ENCODE assay signal across 1 cellular context in genomic region chr3:156665296-156665695, GRCh38.
TF ChIP-seq lines count a peak whose summit lies in the region.

No MANE protein-coding gene starts in this region.

TF ChIP-seq in liver, 16 proteins besides CTCF, POLR2A, EP300 and RAD21 (continued from another document):
- TF ChIP-seq REST (IDR thresholded peaks at IDR 0.05) (no peak), ZBTB33 (IDR thresholded peaks at IDR 0.05) (no peak)
